In genomic region chr3:24640330-24640877, GRCh38 we compare ENCODE assay signal across 9 cellular contexts.
DNase-seq lines count a peak whose midpoint lies in the region; ATAC-seq and TF ChIP-seq lines count a peak whose summit lies in the region.
"Had no signal": no experiment of that assay in that cellular context is flagged by ENCODE, and none has a peak within 500 bp of the region (broad histone marks: within the 10 kb centered on the region; RNA-seq: fewer than 3 reads in every experiment).

No MANE protein-coding gene starts in this region.

- peak overlapping the region in 1 of 2 donors; percentile 9 for H3K27ac ChIP-seq in ascending aorta
- H3K27ac ChIP-seq: epithelial cell of prostate had no signal

- peak; percentile 10 to 47 (median 33) for TF ChIP-seq CTCF in ascending aorta (IDR thresholded peaks at IDR 0.05)

- H3K9me3 ChIP-seq in ascending aorta, result no peaks in the 10 kb centered on the region

- H3K27me3 ChIP-seq in ascending aorta, result no peaks in the 10 kb centered on the region

- intact Hi-C loops in ascending aorta (cut with DNase I), result loop anchor here (10.0 kb wide), 1 partner anchor 646 kb away; no protein-coding TSS in a partner anchor

- peaks cover 0 to 3% of the 10 kb centered on the region in 2 donors for H3K4me1 ChIP-seq in ascending aorta

- no peaks in the 10 kb centered on the region for H3K36me3 ChIP-seq in ascending aorta

- DNase-seq in Ammon's horn (ENCODE audit: low spot score), result peak; percentile 56
- peak; percentile 14 for DNase-seq in HS-5 (ENCODE audit: low read depth)
- no peak for DNase-seq in ascending aorta (ENCODE audit: low spot score in 2 of 2)
- no peak for DNase-seq in left lobe of liver (ENCODE audit: low spot score)
- no peak for DNase-seq in stimulated activated CD4-positive, alpha-beta T cell treated with anti-CD3 and anti-CD28 coated beads, Interleukin-2, amount 100 ng/mL, for 24 hours
- DNase-seq in activated naive CD4-positive, alpha-beta T cell (lab: John Stamatoyannopoulos, UW), result no peak

- H3K4me3 ChIP-seq in ascending aorta, result no peak overlapping the region

- ATAC-seq in left lobe of liver, result peak; percentile 97
- no peak for ATAC-seq in HG03039 (IDR thresholded peaks at IDR 0.05; ENCODE audit: unreplicated experiment)
- ATAC-seq in HG03139 (IDR thresholded peaks at IDR 0.05; ENCODE audit: unreplicated experiment), result no peak

Comparison
In these comparisons a context has a peak if more than half of its experiments do, and no peak if none do; other contexts are left out.
1. DNase-seq: peak in Ammon's horn (single experiment) and HS-5 (single experiment); none in ascending aorta (0 of 2), left lobe of liver (single experiment), stimulated activated CD4-positive, alpha-beta T cell treated with anti-CD3 and anti-CD28 coated beads, Interleukin-2, amount 100 ng/mL, for 24 hours (0 of 2) and activated naive CD4-positive, alpha-beta T cell (0 of 4).